In genomic region chr6:109669811-109670210, GRCh38 we compare ENCODE assay signal across 21 cellular contexts.
"Had no signal": no experiment of that assay in that cellular context is flagged by ENCODE, and none has a peak within 500 bp of the region (broad histone marks: within the 10 kb centered on the region; RNA-seq: fewer than 3 reads in every experiment).

No MANE protein-coding gene starts in this region.

- H3K36me3 ChIP-seq: lower lobe of right lung had no signal

- H3K9me3 Mint-ChIP-seq: effector memory CD8-positive, alpha-beta T cell; endodermal cell had no signal

- H3K4me3 Mint-ChIP-seq: effector memory CD8-positive, alpha-beta T cell; endodermal cell had no signal

- H2AFZ ChIP-seq: hepatocyte had no signal

- H3K4me2 ChIP-seq: hepatocyte had no signal

- DNase-seq: effector CD8-positive, alpha-beta T cell; effector memory CD8-positive, alpha-beta T cell; endodermal cell; foreskin keratinocyte; heart left ventricle; hypothalamus; left cardiac atrium; left lung; left ventricle myocardium superior; lower lobe of right lung; mesendoderm; midbrain had no signal

- FAIRE-seq: colon, endometrium, frontal cortex, islet of Langerhans, keratinocyte had no signal

- H3K27me3 ChIP-seq: esophagus muscularis mucosa, foreskin keratinocyte, gastroesophageal sphincter, heart left ventricle, hepatocyte, left lung had no signal

- H3K27ac Mint-ChIP-seq: effector memory CD8-positive, alpha-beta T cell; endodermal cell had no signal

- H3K27ac ChIP-seq: coronary artery, esophagus muscularis mucosa, foreskin keratinocyte, gastroesophageal sphincter, heart left ventricle, hepatocyte, left lung, lower lobe of right lung had no signal

- H3K79me2 ChIP-seq: hepatocyte had no signal

- H3K9me3 ChIP-seq: esophagus muscularis mucosa, gastroesophageal sphincter, heart left ventricle, left lung, lower lobe of right lung had no signal

- H3K27me3 Mint-ChIP-seq: effector memory CD8-positive, alpha-beta T cell had no signal

- H3K4me3 ChIP-seq: coronary artery, esophagus muscularis mucosa, gastroesophageal sphincter, heart left ventricle, hepatocyte, left lung, lower lobe of right lung had no signal

- H3K4me1 ChIP-seq: esophagus muscularis mucosa, foreskin keratinocyte, gastroesophageal sphincter, heart left ventricle, left lung, lower lobe of right lung had no signal
